17 cellular contexts compared by ENCODE assay signal in genomic region chr4:154529737-154530136, GRCh38. TPM values are rescaled to one million over a fixed set of nuclear protein-coding genes. Genes with fewer than 3 reads are reported as not detected.
"Had no signal": no experiment of that assay in that cellular context is flagged by ENCODE, and none has a peak within 500 bp of the region (broad histone marks: within the 10 kb centered on the region; RNA-seq: fewer than 3 reads in every experiment).

No MANE protein-coding gene starts in this region.

- FAIRE-seq: endothelial cell of umbilical vein, pancreas had no signal

- H3K4me1 Mint-ChIP-seq: immature natural killer cell had no signal

- H3K36me3 Mint-ChIP-seq: immature natural killer cell; natural killer cell treated with Interleukin-12 subunit alpha and Interleukin-12 subunit beta and Interleukin-15 and Interleukin-18, amount 100 ng/mL, for 72 hours had no signal

- H3K9me3 ChIP-seq: ascending aorta, colonic mucosa, pancreas, stomach, tibial artery had no signal

- H3K9me3 Mint-ChIP-seq: activated CD4-positive, alpha-beta memory T cell treated with anti-CD3 and anti-CD28 coated beads, Interleukin-2, amount 10 ng/mL, durations not matched to agents 7 days and 5 days; immature natural killer cell; natural killer cell treated with Interleukin-12 subunit alpha and Interleukin-12 subunit beta and Interleukin-15 and Interleukin-18, amount 100 ng/mL, for 72 hours had no signal

- H3K4me3 Mint-ChIP-seq: activated CD4-positive, alpha-beta memory T cell treated with anti-CD3 and anti-CD28 coated beads, Interleukin-2, amount 10 ng/mL, durations not matched to agents 7 days and 5 days; immature natural killer cell; natural killer cell treated with Interleukin-12 subunit alpha and Interleukin-12 subunit beta and Interleukin-15 and Interleukin-18, amount 100 ng/mL, for 72 hours had no signal

- H3K27me3 ChIP-seq: ascending aorta, colonic mucosa had no signal

- ATAC-seq: natural killer cell treated with Interleukin-12 subunit alpha and Interleukin-12 subunit beta and Interleukin-15 and Interleukin-18, amount 100 ng/mL, for 72 hours had no signal

- H3K4me1 ChIP-seq: ascending aorta, colonic mucosa, pancreas, stomach, tibial artery had no signal

- H3K4me3 ChIP-seq: ascending aorta, colonic mucosa, pancreas, skin epidermis, stomach, tibial artery had no signal

- H3K36me3 ChIP-seq: ascending aorta, colonic mucosa, pancreas, stomach, tibial artery had no signal

- DNase-seq: activated CD4-positive, alpha-beta memory T cell treated with anti-CD3 and anti-CD28 coated beads, Interleukin-2, amount 10 ng/mL, durations not matched to agents 7 days and 5 days; activated T-cell treated with anti-CD3 and anti-CD28 coated beads, Interleukin-2, amount 50 U/mL, for 48 hours; colonic mucosa; effector CD4-positive, alpha-beta T cell; immature natural killer cell; left cardiac atrium; pancreas; stomach; T-helper 9 cell; tibial artery had no signal

- H3K27ac Mint-ChIP-seq: activated CD4-positive, alpha-beta memory T cell treated with anti-CD3 and anti-CD28 coated beads, Interleukin-2, amount 10 ng/mL, durations not matched to agents 7 days and 5 days; immature natural killer cell; natural killer cell treated with Interleukin-12 subunit alpha and Interleukin-12 subunit beta and Interleukin-15 and Interleukin-18, amount 100 ng/mL, for 72 hours had no signal

- H3K27ac ChIP-seq: ascending aorta, colonic mucosa, pancreas, stomach, tibial artery had no signal

RNA-seq across cellular contexts. Expression of gene FGB, which starts 33.1 kb away (rescaled TPM):
- total RNA-seq: activated CD4-positive, alpha-beta memory T cell treated with anti-CD3 and anti-CD28 coated beads, Interleukin-2, amount 10 ng/mL, durations not matched to agents 7 days and 5 days; cardiac septum; endothelial cell of umbilical vein; fibroblast of villous mesenchyme; lung microvascular endothelial cell; natural killer cell treated with Interleukin-12 subunit alpha and Interleukin-12 subunit beta and Interleukin-15 and Interleukin-18, amount 100 ng/mL, for 72 hours had no signal

RNA-seq across cellular contexts. Expression of gene DCHS2, which starts 38.1 kb away (rescaled TPM):
- total RNA-seq: activated CD4-positive, alpha-beta memory T cell treated with anti-CD3 and anti-CD28 coated beads, Interleukin-2, amount 10 ng/mL, durations not matched to agents 7 days and 5 days; ascending aorta; cardiac septum; endothelial cell of umbilical vein; natural killer cell treated with Interleukin-12 subunit alpha and Interleukin-12 subunit beta and Interleukin-15 and Interleukin-18, amount 100 ng/mL, for 72 hours had no signal
